ENCODE assay signal across 30 cellular contexts in the genomic region with DNA sequence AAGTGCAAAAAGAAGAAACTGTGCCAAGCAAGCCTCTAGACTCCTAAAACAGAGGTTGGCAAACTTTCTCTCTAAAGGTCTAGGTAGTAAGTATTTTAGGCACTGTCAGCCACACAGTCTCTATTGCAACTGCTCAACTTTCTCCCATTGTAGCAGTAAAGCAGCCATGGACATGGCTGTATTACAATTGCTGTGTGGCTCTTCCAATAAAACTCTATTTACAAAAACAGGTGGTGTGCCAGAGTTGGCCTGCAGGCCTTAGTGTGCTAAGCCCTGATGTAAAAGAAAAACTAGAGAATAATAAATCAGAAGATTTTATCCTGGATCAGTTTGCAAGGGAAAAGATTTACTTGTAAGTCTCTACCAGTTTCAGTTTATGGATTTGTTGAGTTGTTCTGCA.
"Had no signal": no experiment of that assay in that cellular context is flagged by ENCODE, and none has a peak within 500 bp of the region (broad histone marks: within the 10 kb centered on the region; RNA-seq: fewer than 3 reads in every experiment).

No MANE protein-coding gene starts in this region.

- H3K4me1 ChIP-seq: Peyer's patch had no signal

- H3K9ac ChIP-seq: SK-N-SH had no signal

- ATAC-seq: K562, PC-3 had no signal

- H3K27ac ChIP-seq: Peyer's patch, SJSA1 had no signal

- H3K9me3 ChIP-seq: Peyer's patch, SJSA1, SK-N-SH had no signal

- H3K4me2 ChIP-seq: SK-N-SH had no signal

- DNase-seq: Kasumi-1, KG1, MM.1S, MV-4-11, NCI-H1092, NCI-H1105, NCI-H1417 treated with DMSO at 0.1 percent for 48 hours, NCI-H1436 treated with DMSO at 0.1 percent for 48 hours, NCI-H1694 treated with DMSO at 0.1 percent for 48 hours, NCI-H187 treated with DMSO at 0.1 percent for 48 hours, NCI-H2029, NCI-H2081, NCI-H2171 treated with DMSO at 0.1 percent for 48 hours, NCI-H2227 treated with DMSO at 0.1 percent for 48 hours, NCI-H345, NCI-H446, NCI-H510A treated with DMSO at 0.1 percent for 48 hours, NCI-H524 treated with DMSO at 0.1 percent for 48 hours, NCI-H526 treated with DMSO at 0.1 percent for 48 hours, NCI-H774, OCI-M1, PC-3, Peyer's patch, Right ventricle myocardium superior, RPMI8226, SHP77 treated with DMSO at 0.1 percent for 48 hours, SK-N-SH, SW 1271 had no signal

- H3K27me3 ChIP-seq: Peyer's patch had no signal

- H3K36me3 ChIP-seq: Peyer's patch, SJSA1 had no signal

- H3K4me3 ChIP-seq: K562, Peyer's patch, SJSA1 had no signal
